ENCODE assay signal across 10 cellular contexts in genomic region chr17:40559016-40559853, GRCh38. TPM values are rescaled to one million over a fixed set of nuclear protein-coding genes. Genes with fewer than 3 reads are reported as not detected.
DNase-seq lines count a peak whose midpoint lies in the region; ATAC-seq and TF ChIP-seq lines count a peak whose summit lies in the region.
"Had no signal": no experiment of that assay in that cellular context is flagged by ENCODE, and none has a peak within 500 bp of the region (broad histone marks: within the 10 kb centered on the region; RNA-seq: fewer than 3 reads in every experiment).

No MANE protein-coding gene starts in this region.

- H3K27ac ChIP-seq in AG04450 (ENCODE audit: low read depth, low read length) (peak overlapping the region; percentile 43), colonic mucosa (peak overlapping the region; percentile 51), left lung (peak overlapping the region in 1 of 2 donors; percentile 64)
- H3K27ac ChIP-seq: HL-60 had no signal

- H3K4me3 ChIP-seq in AG04450 (ENCODE audit: low read depth, low read length), result no peak overlapping the region
- H3K4me3 ChIP-seq in Loucy (ENCODE audit: low read length, poor library complexity, severe bottlenecking), result peak overlapping the region; percentile 77
- no peak overlapping the region for H3K4me3 ChIP-seq in colonic mucosa
- no peak overlapping the region for H3K4me3 ChIP-seq in left lung

- peaks cover 11 to 24% of the 10 kb centered on the region in 2 donors for H3K27me3 Mint-ChIP-seq in natural killer cell (ENCODE audit: low read depth in 2 of 2)

- H3K27me3 ChIP-seq in AG04450 (ENCODE audit: control insufficient read depth, insufficient read depth, low read length) (peaks cover 11% of the 10 kb centered on the region), Loucy (ENCODE audit: insufficient read depth, low read length, poor library complexity, severe bottlenecking) (no peaks in the 10 kb centered on the region), colonic mucosa (no peaks in the 10 kb centered on the region), left lung (peaks cover 0 to 6% of the 10 kb centered on the region in 2 donors)

- no peak for DNase-seq in AG04450 (ENCODE audit: low read depth, low spot score)
- no peak for DNase-seq in colonic mucosa
- DNase-seq in natural killer cell, result peak; percentile 14
- DNase-seq in NK-92 (lab: John Stamatoyannopoulos, UW; ENCODE audit: unreplicated experiment), result no peak
- no peak for DNase-seq in left lung

- no peaks in the 10 kb centered on the region for H3K9me2 ChIP-seq in Loucy (replicated peaks; ENCODE audit: low read depth, low read length)

- H3K4me1 ChIP-seq in Loucy (ENCODE audit: insufficient read depth, low read length, poor library complexity, severe bottlenecking) (peaks cover 76% of the 10 kb centered on the region), colonic mucosa (peaks cover 13% of the 10 kb centered on the region), left lung (peaks cover 19 to 47% of the 10 kb centered on the region in 2 donors)

- intact Hi-C loops in colonic mucosa (cut with DNase I), result no loop called here
- intact Hi-C loops in natural killer cell (cut with micrococcal nuclease), result no loop called here
- intact Hi-C loops in left lung (cut with DNase I), result no loop called here

- H3K9me3 ChIP-seq in AG04450 (ENCODE audit: control insufficient read depth, insufficient read depth, low read length), result peaks cover 8% of the 10 kb centered on the region
- no peaks in the 10 kb centered on the region for H3K9me3 ChIP-seq in Loucy (ENCODE audit: insufficient read depth, low read depth, low read length)
- no peaks in the 10 kb centered on the region for H3K9me3 ChIP-seq in colonic mucosa
- no peaks in the 10 kb centered on the region for H3K9me3 ChIP-seq in left lung

- H3K36me3 ChIP-seq in Loucy (ENCODE audit: insufficient read depth, low read length) (peaks cover 12% of the 10 kb centered on the region; the same call in 1 of the 2 replicates), colonic mucosa (no peaks in the 10 kb centered on the region), left lung (no peaks in the 10 kb centered on the region)

- peaks cover 36 to 58% of the 10 kb centered on the region in 2 donors for H3K4me1 Mint-ChIP-seq in natural killer cell

- ATAC-seq in natural killer cell (no peak), GM21786 (IDR thresholded peaks at IDR 0.05; ENCODE audit: unreplicated experiment) (no peak), GM18498 (IDR thresholded peaks at IDR 0.05; ENCODE audit: unreplicated experiment) (no peak), left lung (no peak)

- no peaks in the 10 kb centered on the region for H4K20me1 ChIP-seq in Loucy (ENCODE audit: insufficient read depth, low read length, poor library complexity, severe bottlenecking)

- peaks cover 45% of the 10 kb centered on the region for H3K79me2 ChIP-seq in Loucy (ENCODE audit: insufficient read depth, low read length)

- CTCF ChIA-PET in AG04450 (lab: Charles Lee), result interaction anchor here (0.6 to 7.7 kb wide), 41 partner anchors 8 to 255 kb away, joined by 3 to 174 read pairs (median 5); partner anchors contain the start of genes GJD3, KRT27 and TOP2A

- H3K9ac ChIP-seq in Loucy (ENCODE audit: low read depth, low read length, poor library complexity, severe bottlenecking) (peak overlapping the region; percentile 82), colonic mucosa (ENCODE audit: low read depth in 2 of 2, low read length in 2 of 2) (no peak overlapping the region)

- peak overlapping the region; percentile 96 for H3K4me2 ChIP-seq in Loucy (ENCODE audit: low read depth, low read length, poor library complexity, severe bottlenecking)

- POLR2A ChIA-PET in AG04450 (lab: Yijun Ruan, JAX), result interaction anchor here (0.5 to 2.0 kb wide), 10 partner anchors 8 to 1130 kb away, joined by 3 to 16 read pairs (median 4); no protein-coding TSS in a partner anchor

- H3K9me3 Mint-ChIP-seq in natural killer cell, result no peaks in the 10 kb centered on the region
- H3K9me3 Mint-ChIP-seq: dendritic cell treated with granulocyte-macrophage colony-stimulating factor and Interleukin-4, amounts not matched to agents 40 ng/mL and 50 ng/mL, for 4 days had no signal

- H3K4me3 Mint-ChIP-seq in natural killer cell, result peak overlapping the region; percentile 13
- H3K4me3 Mint-ChIP-seq: dendritic cell treated with granulocyte-macrophage colony-stimulating factor and Interleukin-4, amounts not matched to agents 40 ng/mL and 50 ng/mL, for 4 days had no signal

- H3K27ac Mint-ChIP-seq in natural killer cell, result peak overlapping the region; percentile 90 to 91
- H3K27ac Mint-ChIP-seq: dendritic cell treated with granulocyte-macrophage colony-stimulating factor and Interleukin-4, amounts not matched to agents 40 ng/mL and 50 ng/mL, for 4 days had no signal

- H3F3A ChIP-seq in Loucy (ENCODE audit: low read depth), result peaks cover 7% of the 10 kb centered on the region; the same call in 1 of the 2 replicates

- TF ChIP-seq CTCF in AG04450 (IDR thresholded peaks at IDR 0.05; ENCODE audit: low read depth, low read length) (no peak), Loucy (conservative IDR thresholded peaks at IDR 0.05; ENCODE audit: low read length) (no peak), colonic mucosa (IDR thresholded peaks at IDR 0.05) (no peak), natural killer cell (IDR thresholded peaks at IDR 0.05) (no peak), left lung (IDR thresholded peaks at IDR 0.05) (no peak)

- no peak overlapping the region for H2AFZ ChIP-seq in Loucy (ENCODE audit: low read length)

- H3K36me3 Mint-ChIP-seq in natural killer cell, result no peaks in the 10 kb centered on the region

RNA-seq across cellular contexts. Expression of gene CCR7, which starts 6.0 kb away (rescaled TPM):
- polyA plus RNA-seq in AG04450 (2011; rRNA removed), result 0.12 and 0.22 TPM in 2 replicates
- polyA minus RNA-seq in AG04450 (2011; rRNA and poly(A)+ RNA removed), result 0.09 and 0.22 TPM in 2 replicates
- total RNA-seq in colonic mucosa, result 1 to 10 TPM in 1 of 2 donors, under 1 TPM in 1; 0.72 to 1.9 TPM
- total RNA-seq in natural killer cell, result 1 to 10 TPM; 3.2 to 8.0 (median 6.6) TPM
- total RNA-seq in left lung, result 1 to 10 TPM in 1 of 2 donors, under 1 TPM in 1; 0.35 to 1.6 TPM

RNA-seq across cellular contexts. Expression of gene TNS4, which starts 57.8 kb away (rescaled TPM):
- polyA plus RNA-seq in AG04450 (2011; rRNA removed), result 0.07 and 0.10 TPM in 2 replicates
- polyA minus RNA-seq in AG04450 (2011; rRNA and poly(A)+ RNA removed), result 0.04 and 0.09 TPM in 2 replicates
- 10 to 100 TPM in 1 of 2 donors, 1 to 10 TPM in 1; 8.8 to 20.4 TPM for total RNA-seq in colonic mucosa
- 1 to 10 TPM in 1 of 3 donors, under 1 TPM in 2; 0.65 to 1.8 (median 0.94) TPM for total RNA-seq in natural killer cell
- 1 to 10 TPM in 1 of 2 donors, under 1 TPM in 1; 0.23 to 1.6 TPM for total RNA-seq in left lung
